8 cellular contexts compared by ENCODE assay signal in genomic region chr5:119022017-119022745, GRCh38. TPM values are rescaled to one million over a fixed set of nuclear protein-coding genes. Genes with fewer than 3 reads are reported as not detected.
A peak's percentile ranks its signal among the peaks of the same experiment; 100 is the strongest.
DNase-seq lines count a peak whose midpoint lies in the region; ATAC-seq and TF ChIP-seq lines count a peak whose summit lies in the region.

No MANE protein-coding gene starts in this region.

- no peak overlapping the region for H3K27ac ChIP-seq in coronary artery

- no peak overlapping the region for H3K4me3 ChIP-seq in coronary artery

- TF ChIP-seq CTCF in GM12873 (IDR thresholded peaks at IDR 0.05; ENCODE audit: insufficient read depth, low read depth, low read length, missing control alignments) (peak; percentile 58), chondrocyte (IDR thresholded peaks at IDR 0.05) (peak; percentile 85), coronary artery (IDR thresholded peaks at IDR 0.05) (no peak)

- ATAC-seq in HG02642 (IDR thresholded peaks at IDR 0.05; ENCODE audit: poor library complexity, unreplicated experiment) (peak; percentile 67), naive B cell (ENCODE audit: low read depth in 2 of 2) (peak; percentile 63 to 69)
- no peak for ATAC-seq in activated naive CD8-positive, alpha-beta T cell treated with anti-CD3 and anti-CD28 coated beads, Interleukin-2, amount 50 U/mL, for 24 hours

- H3K9me3 Mint-ChIP-seq in chondrocyte (ENCODE audit: low read depth) (peaks cover 8% of the 10 kb centered on the region), naive B cell (peaks cover 0 to 9% (median 3%) of the 10 kb centered on the region in 7 donors)
- peaks cover 5% of the 10 kb centered on the region for H3K9me3 Mint-ChIP-seq in activated naive CD8-positive, alpha-beta T cell treated with anti-CD3 and anti-CD28 coated beads, Interleukin-2, amount 50 U/mL, for 24 hours

- in situ Hi-C loops in ACHN (cut with HindIII; ENCODE audit: low pct_ligation_motif_present, low pct_unique_long_range_greater_than_20kb, low sequenced_read_pairs): no loop called here

- H3K4me1 Mint-ChIP-seq in chondrocyte (ENCODE audit: low read depth) (peaks cover 4% of the 10 kb centered on the region), naive B cell (peaks cover 42 to 75% (median 51%) of the 10 kb centered on the region in 3 donors)
- H3K4me1 Mint-ChIP-seq in activated naive CD8-positive, alpha-beta T cell treated with anti-CD3 and anti-CD28 coated beads, Interleukin-2, amount 50 U/mL, for 24 hours: peaks cover 23% of the 10 kb centered on the region

- no peaks in the 10 kb centered on the region for H3K27me3 Mint-ChIP-seq in chondrocyte (ENCODE audit: low read depth)
- no peaks in the 10 kb centered on the region for H3K27me3 Mint-ChIP-seq in naive B cell
- H3K27me3 Mint-ChIP-seq in activated naive CD8-positive, alpha-beta T cell treated with anti-CD3 and anti-CD28 coated beads, Interleukin-2, amount 50 U/mL, for 24 hours: no peaks in the 10 kb centered on the region

- H3K36me3 Mint-ChIP-seq in chondrocyte (ENCODE audit: low read depth) (no peaks in the 10 kb centered on the region), naive B cell (no peaks in the 10 kb centered on the region)
- H3K36me3 Mint-ChIP-seq in activated naive CD8-positive, alpha-beta T cell treated with anti-CD3 and anti-CD28 coated beads, Interleukin-2, amount 50 U/mL, for 24 hours (ENCODE audit: low read depth): no peaks in the 10 kb centered on the region

- H3K27ac Mint-ChIP-seq in chondrocyte (ENCODE audit: unreplicated experiment) (no peak overlapping the region), naive B cell (peak overlapping the region; percentile 18 to 88 (median 78))
- H3K27ac Mint-ChIP-seq in activated naive CD8-positive, alpha-beta T cell treated with anti-CD3 and anti-CD28 coated beads, Interleukin-2, amount 50 U/mL, for 24 hours: no peak overlapping the region

- DNase-seq in ACHN (peak; percentile 49), NCI-H69 (lab: John Stamatoyannopoulos, UW) (peak; percentile 47), chondrocyte (ENCODE audit: low spot score) (no peak), naive B cell (peak; percentile 46), coronary artery (ENCODE audit: low spot score) (no peak)
- DNase-seq in activated naive CD8-positive, alpha-beta T cell treated with anti-CD3 and anti-CD28 coated beads, Interleukin-2, amount 50 U/mL, for 24 hours: no peak

- no peak overlapping the region for H3K4me3 Mint-ChIP-seq in chondrocyte (ENCODE audit: unreplicated experiment)
- peak overlapping the region in 7 of 8 donors; percentile 2 to 76 (median 49) for H3K4me3 Mint-ChIP-seq in naive B cell
- H3K4me3 Mint-ChIP-seq in activated naive CD8-positive, alpha-beta T cell treated with anti-CD3 and anti-CD28 coated beads, Interleukin-2, amount 50 U/mL, for 24 hours: no peak overlapping the region

RNA-seq across cellular contexts. Expression of gene DTWD2, which starts 33.8 kb away (rescaled TPM):
- 7.9 to 10.5 TPM (median 9.0 TPM) in 3 replicates for total RNA-seq in chondrocyte
- 1 to 10 TPM; 1.9 to 8.0 (median 6.4) TPM for polyA plus RNA-seq in naive B cell (ENCODE audit: low read depth in 6 of 6)

RNA-seq across cellular contexts. Expression of gene DMXL1, which starts 48.7 kb away (rescaled TPM):
- 32.9 to 44.0 TPM (median 35.0 TPM) in 3 replicates for total RNA-seq in chondrocyte
- polyA plus RNA-seq in naive B cell (ENCODE audit: low read depth in 6 of 6): 10 to 100 TPM; 52.7 to 78.5 (median 69.0) TPM

Comparison
In these comparisons a context has a peak if more than half of its experiments do, and no peak if none do; other contexts are left out.
1. DNase-seq: peak in ACHN (single experiment), NCI-H69 (single experiment) and naive B cell (single experiment); none in chondrocyte (single experiment), activated naive CD8-positive, alpha-beta T cell treated with anti-CD3 and anti-CD28 coated beads, Interleukin-2, amount 50 U/mL, for 24 hours (single experiment) and coronary artery (single experiment).
2. H3K27ac Mint-ChIP-seq: peak in naive B cell (6 of 6); none in chondrocyte (single experiment) and activated naive CD8-positive, alpha-beta T cell treated with anti-CD3 and anti-CD28 coated beads, Interleukin-2, amount 50 U/mL, for 24 hours (single experiment).
3. H3K4me3 Mint-ChIP-seq: peak in naive B cell (7 of 8); none in chondrocyte (single experiment) and activated naive CD8-positive, alpha-beta T cell treated with anti-CD3 and anti-CD28 coated beads, Interleukin-2, amount 50 U/mL, for 24 hours (single experiment).